Comparison of ENCODE assay signal across 16 cellular contexts in the genomic region with DNA sequence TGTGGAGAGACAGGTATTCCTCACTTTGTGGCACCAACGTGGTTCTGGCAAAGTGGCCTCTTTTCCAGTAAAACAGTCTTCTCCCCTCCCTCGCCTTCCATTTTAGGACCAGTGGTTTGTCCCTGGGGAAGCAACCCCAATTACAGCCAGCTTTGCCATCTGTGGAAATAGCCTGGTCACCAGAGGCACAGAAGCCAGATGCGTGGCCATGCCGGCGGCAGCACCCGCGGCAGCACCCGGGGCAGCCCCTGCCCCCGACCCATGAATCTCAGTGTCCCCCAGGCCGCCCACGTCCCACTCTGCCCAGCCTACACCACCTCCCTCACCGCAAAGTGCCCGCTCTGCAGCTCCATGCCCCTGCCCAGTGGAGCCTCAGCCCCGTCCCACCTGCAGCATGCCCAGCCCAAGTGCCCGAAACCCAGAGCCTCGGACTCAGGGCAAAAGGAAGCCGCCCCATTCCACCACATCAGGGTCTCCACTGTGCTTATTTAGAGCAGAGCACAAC.
DNase-seq lines count a peak whose midpoint lies in the region; ATAC-seq and TF ChIP-seq lines count a peak whose summit lies in the region.
"Had no signal": no experiment of that assay in that cellular context is flagged by ENCODE, and none has a peak within 500 bp of the region (broad histone marks: within the 10 kb centered on the region; RNA-seq: fewer than 3 reads in every experiment).

No MANE protein-coding gene starts in this region.

- H3K9me3 Mint-ChIP-seq in nephron = peaks cover 14% of the 10 kb centered on the region

- H3K4me3 Mint-ChIP-seq in nephron = peak overlapping the region in 2 of 3 experiments; percentile 15 to 38

- ATAC-seq in heart right ventricle (peak in 3 of 8 donors; percentile 2 to 5 (median 3)), thoracic aorta (ENCODE audit: insufficient number of reproducible peaks, low FRiP score, low read depth) (peak; percentile 31), HG03159 (IDR thresholded peaks at IDR 0.05; ENCODE audit: unreplicated experiment) (no peak)

- TF ChIP-seq POLR2A in adrenal gland (IDR thresholded peaks at IDR 0.05) = no peak

- H3K36me3 Mint-ChIP-seq in nephron (ENCODE audit: low read depth) = peaks cover 6% of the 10 kb centered on the region

- no peak overlapping the region for H3K4me3 ChIP-seq in adrenal gland
- no peak overlapping the region for H3K4me3 ChIP-seq in heart right ventricle
- H3K4me3 ChIP-seq in thoracic aorta = peak overlapping the region; percentile 45
- H3K4me3 ChIP-seq: SJCRH30 had no signal

- DNase-seq in adrenal gland = no peak
- DNase-seq in heart right ventricle = no peak
- peak; percentile 37 for DNase-seq in thoracic aorta (ENCODE audit: low spot score)
- no peak for DNase-seq in NCI-H82 treated with DMSO at 0.1 percent for 48 hours (lab: John Stamatoyannopoulos, UW; ENCODE audit: unreplicated experiment)
- no peak for DNase-seq in hippocampal formation (lab: John Stamatoyannopoulos, UW)
- DNase-seq in SK-N-DZ (ENCODE audit: low spot score) = no peak
- DNase-seq: activated CD4-positive, alpha-beta T cell treated with anti-CD3 and anti-CD28 coated beads for 1 hour; activated gamma-delta T cell treated with Interleukin-2 at 50 U/mL for 16 hours; BE2C; GF-D8; NCI-H1436; SJCRH30; T-helper 9 cell had no signal

- H3K9me3 ChIP-seq in adrenal gland (replicated peaks in 1 of 3) (no peaks in the 10 kb centered on the region), heart right ventricle (peaks cover 0 to 11% (median 0%) of the 10 kb centered on the region in 11 donors), thoracic aorta (no peaks in the 10 kb centered on the region)
- H3K9me3 ChIP-seq: BE2C, SJCRH30 had no signal

- H3K4me1 ChIP-seq in adrenal gland (replicated peaks in 1 of 2) (peaks cover 0 to 7% of the 10 kb centered on the region in 2 donors), heart right ventricle (peaks cover 0 to 40% (median 18%) of the 10 kb centered on the region in 9 donors), thoracic aorta (ENCODE audit: control insufficient read depth in 1 of 2, low read depth in 2 of 2) (peaks cover 19 to 43% of the 10 kb centered on the region in 2 donors)
- H3K4me1 ChIP-seq: BE2C had no signal

- intact Hi-C loops in adrenal gland (cut with DNase I) = no loop called here
- intact Hi-C loops in heart right ventricle (cut with DNase I) = loop anchor here in 1 of 10 donors (10.0 kb wide), 1 partner anchor 57 kb away; no protein-coding TSS in a partner anchor

- 90 to 95% (median 93%) methylated on average over 9 to 17 of the region's 17 CpGs for WGBS in adrenal gland, 4 donors
- 86 to 88% methylated on average over 17 of the region's 17 CpGs for WGBS in heart right ventricle, 2 donors

- no peak for TF ChIP-seq CTCF in adrenal gland (IDR thresholded peaks at IDR 0.05)
- TF ChIP-seq CTCF in heart right ventricle (IDR thresholded peaks at IDR 0.05) = no peak
- no peak for TF ChIP-seq CTCF in nephron (IDR thresholded peaks at IDR 0.05; ENCODE audit: unreplicated experiment in 3 of 3)
- no peak for TF ChIP-seq CTCF in thoracic aorta (IDR thresholded peaks at IDR 0.05)

- H3K27me3 ChIP-seq in adrenal gland = no peaks in the 10 kb centered on the region
- peaks cover 0 to 11% (median 0%) of the 10 kb centered on the region in 7 donors for H3K27me3 ChIP-seq in heart right ventricle
- H3K27me3 ChIP-seq in thoracic aorta (replicated peaks; ENCODE audit: insufficient read depth) = no peaks in the 10 kb centered on the region
- H3K27me3 ChIP-seq: BE2C, SJCRH30 had no signal

- H3K27ac Mint-ChIP-seq in nephron = peak overlapping the region; percentile 98 to 99 (median 99)
- H3K27ac Mint-ChIP-seq: progenitor cell of endocrine pancreas had no signal

- H3K36me3 ChIP-seq in adrenal gland (replicated peaks in 1 of 2) (no peaks in the 10 kb centered on the region), heart right ventricle (no peaks in the 10 kb centered on the region), thoracic aorta (no peaks in the 10 kb centered on the region)
- H3K36me3 ChIP-seq: BE2C, SJCRH30 had no signal

- H3K27ac ChIP-seq in adrenal gland (peak overlapping the region in 3 of 5 donors; percentile 53 to 68 (median 67)), heart right ventricle (peak overlapping the region in 9 of 10 donors; percentile 39 to 83 (median 65)), thoracic aorta (peak overlapping the region; percentile 95 to 96)
- H3K27ac ChIP-seq: SJCRH30 had no signal

- peaks cover 4% of the 10 kb centered on the region for H3K27me3 Mint-ChIP-seq in nephron (ENCODE audit: low read depth)

- peaks cover 45% of the 10 kb centered on the region for H3K4me1 Mint-ChIP-seq in nephron
